ENCODE assay signal across 1 cellular context in the genomic region with DNA sequence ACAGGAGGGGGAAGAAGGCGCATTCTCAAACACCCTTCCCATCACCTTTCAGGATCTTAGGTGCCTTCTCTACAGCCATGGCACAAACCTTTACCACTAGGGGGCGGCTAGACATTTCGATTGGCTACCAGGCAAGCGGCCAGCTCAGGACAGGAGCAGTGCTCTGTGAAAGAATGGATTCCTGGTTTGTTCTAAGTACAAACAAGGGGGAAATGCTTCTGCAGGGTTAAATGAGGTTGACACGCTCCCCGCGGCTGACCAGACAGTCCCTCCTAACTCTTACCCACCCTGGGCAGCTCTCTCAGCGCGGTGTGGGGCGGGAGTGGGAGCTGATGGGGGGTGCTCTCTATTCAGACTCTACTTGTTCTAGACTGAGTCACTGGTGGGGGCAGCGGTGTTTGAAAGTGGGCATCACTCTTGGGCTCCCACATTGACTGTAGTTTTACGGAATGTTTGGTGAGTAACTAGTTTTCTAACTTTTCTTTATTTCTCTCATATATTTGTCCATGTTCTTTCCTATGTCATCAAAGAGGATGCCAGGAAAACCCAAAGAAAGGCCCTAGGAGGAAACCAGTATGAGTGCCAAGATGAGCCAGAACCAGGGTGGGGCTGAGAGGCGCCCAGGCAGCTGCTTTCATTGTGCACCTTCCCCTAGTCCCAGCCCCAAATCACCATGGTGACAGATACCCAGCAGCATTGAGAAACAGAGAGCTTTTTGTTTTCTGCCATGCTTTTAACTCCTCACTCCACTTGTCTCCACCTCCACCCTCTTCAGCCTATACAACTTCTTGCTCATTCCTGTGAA.
A peak's percentile ranks its signal among the peaks of the same experiment; 100 is the strongest.
TF ChIP-seq lines count a peak whose summit lies in the region.

No MANE protein-coding gene starts in this region.

TF ChIP-seq in IMR-90, 13 proteins besides CTCF, POLR2A, EP300 and RAD21:
- TF ChIP-seq, protein P1, sequence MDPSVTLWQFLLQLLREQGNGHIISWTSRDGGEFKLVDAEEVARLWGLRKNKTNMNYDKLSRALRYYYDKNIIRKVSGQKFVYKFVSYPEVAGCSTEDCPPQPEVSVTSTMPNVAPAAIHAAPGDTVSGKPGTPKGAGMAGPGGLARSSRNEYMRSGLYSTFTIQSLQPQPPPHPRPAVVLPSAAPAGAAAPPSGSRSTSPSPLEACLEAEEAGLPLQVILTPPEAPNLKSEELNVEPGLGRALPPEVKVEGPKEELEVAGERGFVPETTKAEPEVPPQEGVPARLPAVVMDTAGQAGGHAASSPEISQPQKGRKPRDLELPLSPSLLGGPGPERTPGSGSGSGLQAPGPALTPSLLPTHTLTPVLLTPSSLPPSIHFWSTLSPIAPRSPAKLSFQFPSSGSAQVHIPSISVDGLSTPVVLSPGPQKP (IDR thresholded peaks at IDR 0.05; ENCODE audit: borderline replicate concordance, low read depth, low read length): no peak
- TF ChIP-seq FOS (IDR thresholded peaks at IDR 0.05; ENCODE audit: low read depth, low read length) (no peak), BHLHE40 (IDR thresholded peaks at IDR 0.05; ENCODE audit: low read depth, low read length) (no peak), MAFK (IDR thresholded peaks at IDR 0.05; ENCODE audit: low read depth, low read length) (no peak), CEBPB (IDR thresholded peaks at IDR 0.05; ENCODE audit: low read depth, low read length) (no peak), SMC3 (IDR thresholded peaks at IDR 0.05; ENCODE audit: low read depth, low read length) (peak; percentile 35; the same call in 1 of the 2 replicates), MAZ (IDR thresholded peaks at IDR 0.05; ENCODE audit: borderline replicate concordance, low read depth, low read length) (no peak), RCOR1 (IDR thresholded peaks at IDR 0.05; ENCODE audit: insufficient replicate concordance, low read length) (no peak)
TF ChIP-seq in IMR-90: peak in this region for 1.
